22 cellular contexts compared by ENCODE assay signal in genomic region chr6:125564941-125565340, GRCh38.
"Had no signal": no experiment of that assay in that cellular context is flagged by ENCODE, and none has a peak within 500 bp of the region (broad histone marks: within the 10 kb centered on the region; RNA-seq: fewer than 3 reads in every experiment).

No MANE protein-coding gene starts in this region.

- H3K27me3 ChIP-seq: neutrophil, pancreas, right lobe of liver had no signal

- FAIRE-seq: frontal cortex, keratinocyte, pancreas, small intestine had no signal

- H3K9me3 ChIP-seq: mucosa of descending colon, neutrophil, pancreas, right lobe of liver, thoracic aorta, transverse colon had no signal

- H3K27ac ChIP-seq: neutrophil, pancreas, right lobe of liver, thoracic aorta, transverse colon had no signal

- H3K27ac Mint-ChIP-seq: memory B cell; mesothelial cell of epicardium; natural killer cell treated with Interleukin-12 subunit alpha and Interleukin-12 subunit beta and Interleukin-15 and Interleukin-18, amount 100 ng/mL, for 72 hours; stimulated activated naive B cell treated with anti-CD40 and anti-IgM and Interleukin-4, amounts not matched to agents 10 μg/mL and 1 μg/mL and 100 μg/mL, for 72 hours; stimulated activated naive CD8-positive, alpha-beta T cell treated with anti-CD3 and anti-CD28 coated beads, Interleukin-15, Interleukin-2, amounts not matched to agents 100 ng/mL and 50 ng/mL, for 24 hours had no signal

- ATAC-seq: left lobe of liver; mucosa of descending colon; natural killer cell treated with Interleukin-12 subunit alpha and Interleukin-12 subunit beta and Interleukin-15 and Interleukin-18, amount 100 ng/mL, for 72 hours; pancreas; right lobe of liver; stimulated activated naive B cell treated with anti-CD40 and anti-IgM and Interleukin-4, amounts not matched to agents 10 μg/mL and 1 μg/mL and 100 μg/mL, for 72 hours had no signal

- H3K36me3 Mint-ChIP-seq: memory B cell; mesothelial cell of epicardium; naive B cell; natural killer cell treated with Interleukin-12 subunit alpha and Interleukin-12 subunit beta and Interleukin-15 and Interleukin-18, amount 100 ng/mL, for 72 hours had no signal

- H3K4me3 ChIP-seq: lung, mucosa of descending colon, pancreas, right lobe of liver, thoracic aorta, transverse colon had no signal

- H3K36me3 ChIP-seq: neutrophil, pancreas, right lobe of liver, thoracic aorta, transverse colon had no signal

- H3K4me1 Mint-ChIP-seq: mesothelial cell of epicardium; naive B cell; stimulated activated naive B cell treated with anti-CD40 and anti-IgM and Interleukin-4, amounts not matched to agents 10 μg/mL and 1 μg/mL and 100 μg/mL, for 72 hours had no signal

- H3K4me3 Mint-ChIP-seq: memory B cell; mesothelial cell of epicardium; naive B cell; natural killer cell treated with Interleukin-12 subunit alpha and Interleukin-12 subunit beta and Interleukin-15 and Interleukin-18, amount 100 ng/mL, for 72 hours; stimulated activated naive B cell treated with anti-CD40 and anti-IgM and Interleukin-4, amounts not matched to agents 10 μg/mL and 1 μg/mL and 100 μg/mL, for 72 hours; stimulated activated naive CD8-positive, alpha-beta T cell treated with anti-CD3 and anti-CD28 coated beads, Interleukin-15, Interleukin-2, amounts not matched to agents 100 ng/mL and 50 ng/mL, for 24 hours had no signal

- H3K9me3 Mint-ChIP-seq: mesothelial cell of epicardium; naive B cell; natural killer cell treated with Interleukin-12 subunit alpha and Interleukin-12 subunit beta and Interleukin-15 and Interleukin-18, amount 100 ng/mL, for 72 hours; stimulated activated naive B cell treated with anti-CD40 and anti-IgM and Interleukin-4, amounts not matched to agents 10 μg/mL and 1 μg/mL and 100 μg/mL, for 72 hours; stimulated activated naive CD8-positive, alpha-beta T cell treated with anti-CD3 and anti-CD28 coated beads, Interleukin-15, Interleukin-2, amounts not matched to agents 100 ng/mL and 50 ng/mL, for 24 hours had no signal

- DNase-seq: cortex of kidney; effector CD4-positive, alpha-beta T cell; head of caudate nucleus; mucosa of descending colon; naive B cell; pancreas; right lobe of liver; small intestine; stimulated activated CD4-positive, alpha-beta T cell treated with anti-CD3 and anti-CD28 coated beads, Interleukin-15, amount 100 ng/mL, for 24 hours; stimulated activated CD4-positive, alpha-beta T cell treated with anti-CD3 and anti-CD28 coated beads, Interleukin-2, amount 100 ng/mL, for 48 hours; stimulated activated naive B cell treated with anti-CD40 and anti-IgM and Interleukin-4, amounts not matched to agents 10 μg/mL and 1 μg/mL and 100 μg/mL, for 72 hours; transverse colon had no signal

- H3K4me1 ChIP-seq: pancreas, right lobe of liver, transverse colon had no signal
